In genomic region chr2:111201214-111201613, GRCh38 we compare ENCODE assay signal across 13 cellular contexts.
DNase-seq lines count a peak whose midpoint lies in the region; ATAC-seq and TF ChIP-seq lines count a peak whose summit lies in the region.
"Had no signal": no experiment of that assay in that cellular context is flagged by ENCODE, and none has a peak within 500 bp of the region (broad histone marks: within the 10 kb centered on the region; RNA-seq: fewer than 3 reads in every experiment).

No MANE protein-coding gene starts in this region.

- ATAC-seq in GM18870 (IDR thresholded peaks at IDR 0.05; ENCODE audit: unreplicated experiment) (peak; percentile 66), GM21526 (IDR thresholded peaks at IDR 0.05; ENCODE audit: low FRiP score, unreplicated experiment) (peak; percentile 75), HG03135 (IDR thresholded peaks at IDR 0.05; ENCODE audit: unreplicated experiment) (peak; percentile 69)
- ATAC-seq: CD8-positive, alpha-beta T cell; T-cell had no signal

- no peak overlapping the region for H3K4me3 Mint-ChIP-seq in CD8-positive, alpha-beta memory T cell
- H3K4me3 Mint-ChIP-seq: CD8-positive, alpha-beta T cell; T-cell had no signal

- POLR2A ChIA-PET in CD8-positive, alpha-beta memory T cell (lab: Charles Lee): no interaction called here

- no peak for TF ChIP-seq POLR2A in lower leg skin (IDR thresholded peaks at IDR 0.05)

- H3K27ac ChIP-seq in CD8-positive, alpha-beta memory T cell (ENCODE audit: low read depth, low read length): no peak overlapping the region
- H3K27ac ChIP-seq: ascending aorta, right lobe of liver had no signal

- intact Hi-C loops in lower leg skin (cut with DNase I; ENCODE audit: low total_unique reads): no loop called here

- DNase-seq in islet precursor cell (peak; percentile 38), lower leg skin (ENCODE audit: low spot score in 2 of 2) (no peak), NCI-H187 (lab: John Stamatoyannopoulos, UW) (no peak), NK-92 (lab: John Stamatoyannopoulos, UW; ENCODE audit: unreplicated experiment) (no peak)
- no peak for DNase-seq in CD8-positive, alpha-beta memory T cell
- DNase-seq: NCI-H69, right lobe of liver, T-cell had no signal

- H3K27ac Mint-ChIP-seq in CD8-positive, alpha-beta memory T cell: no peak overlapping the region
- H3K27ac Mint-ChIP-seq: CD8-positive, alpha-beta T cell had no signal

- peaks cover 0 to 1% (median 0%) of the 10 kb centered on the region in 3 donors for H3K36me3 Mint-ChIP-seq in CD8-positive, alpha-beta memory T cell
- H3K36me3 Mint-ChIP-seq: CD8-positive, alpha-beta T cell; T-cell had no signal

- peaks cover 0 to 4% of the 10 kb centered on the region in 2 donors for H3K27me3 Mint-ChIP-seq in CD8-positive, alpha-beta memory T cell

- 87 to 89% methylated on average over 4 of the region's 4 CpGs for WGBS in lower leg skin, 2 donors

- CTCF ChIA-PET in CD8-positive, alpha-beta memory T cell (lab: Charles Lee): no interaction called here

- no peaks in the 10 kb centered on the region for H3K9me3 Mint-ChIP-seq in CD8-positive, alpha-beta memory T cell
- H3K9me3 Mint-ChIP-seq: CD8-positive, alpha-beta T cell; T-cell had no signal

- no peaks in the 10 kb centered on the region for H3K27me3 ChIP-seq in CD8-positive, alpha-beta memory T cell (ENCODE audit: insufficient read depth, low read length, poor library complexity, severe bottlenecking)
- H3K27me3 ChIP-seq: ascending aorta, right lobe of liver had no signal

- H3K4me3 ChIP-seq in CD8-positive, alpha-beta memory T cell (ENCODE audit: low read length): no peak overlapping the region
- no peak overlapping the region for H3K4me3 ChIP-seq in lower leg skin (ENCODE audit: low read depth, poor library complexity, severe bottlenecking)
- H3K4me3 ChIP-seq: ascending aorta, right lobe of liver had no signal

- peaks cover 11 to 14% (median 13%) of the 10 kb centered on the region in 3 donors for H3K4me1 Mint-ChIP-seq in CD8-positive, alpha-beta memory T cell

- H3K4me1 ChIP-seq in CD8-positive, alpha-beta memory T cell (ENCODE audit: insufficient read depth, low read length): peaks cover 4% of the 10 kb centered on the region
- H3K4me1 ChIP-seq: ascending aorta, right lobe of liver had no signal

- no peaks in the 10 kb centered on the region for H3K36me3 ChIP-seq in CD8-positive, alpha-beta memory T cell (ENCODE audit: insufficient read depth, low read length)
- H3K36me3 ChIP-seq: ascending aorta, right lobe of liver had no signal

- TF ChIP-seq CTCF in lower leg skin (IDR thresholded peaks at IDR 0.05): no peak

- H3K9me3 ChIP-seq in CD8-positive, alpha-beta memory T cell (ENCODE audit: low read length): no peaks in the 10 kb centered on the region
- H3K9me3 ChIP-seq: ascending aorta, right lobe of liver had no signal
